ENCODE assay signal across 40 cellular contexts in the genomic region with DNA sequence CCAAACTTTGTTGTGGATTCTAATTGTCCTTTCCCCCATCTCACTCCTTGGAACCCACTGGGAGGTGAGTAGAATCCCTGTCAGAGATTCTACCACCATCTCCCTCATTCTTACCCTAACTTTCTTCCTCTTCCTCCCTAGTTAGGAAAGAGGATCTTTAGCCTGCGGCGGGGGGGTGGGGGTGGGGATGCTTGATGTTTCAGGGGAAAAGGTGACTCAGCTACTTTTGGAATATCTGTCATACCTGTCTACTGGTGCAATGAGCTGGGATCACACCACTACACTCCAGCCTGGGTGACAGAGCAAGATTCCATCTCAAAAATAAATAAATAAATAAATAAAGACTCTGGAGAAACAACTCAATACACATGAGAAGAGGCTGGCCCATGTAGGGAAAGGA. TPM values are rescaled to one million over a fixed set of nuclear protein-coding genes. Genes with fewer than 3 reads are reported as not detected.
"Had no signal": no experiment of that assay in that cellular context is flagged by ENCODE, and none has a peak within 500 bp of the region (broad histone marks: within the 10 kb centered on the region; RNA-seq: fewer than 3 reads in every experiment).

No MANE protein-coding gene starts in this region.

- FAIRE-seq: astrocyte, TTC549 had no signal

- H3K27ac Mint-ChIP-seq: activated B cell treated with CpG ODN at 0.5 μM for 24 hours; activated CD4-positive, alpha-beta memory T cell treated with anti-CD3 and anti-CD28 coated beads for 36 hours; activated CD4-positive, alpha-beta T cell treated with anti-CD3 and anti-CD28 coated beads, Interleukin-2, amount 10 ng/mL, durations not matched to agents 24 days and 14 days; activated CD8-positive, alpha-beta T cell treated with anti-CD3 and anti-CD28 coated beads for 36 hours; activated naive CD4-positive, alpha-beta T cell treated with anti-CD3 and anti-CD28 coated beads for 36 hours; activated naive CD4-positive, alpha-beta T cell treated with anti-CD3 and anti-CD28 coated beads, Interleukin-2, amount 50 U/mL, for 72 hours; activated naive CD8-positive, alpha-beta T cell treated with anti-CD3 and anti-CD28 coated beads for 36 hours; activated T-cell treated with anti-CD3 and anti-CD28 coated beads, Interleukin-2, amount 50 U/mL, for 72 hours; activated T-helper 1 cell treated with anti-CD3 and anti-CD28 coated beads, Interleukin-12 subunit alpha, Interleukin-12 subunit beta, Interleukin-2, Interleukin-4 antibody, amounts not matched to agents 30 ng/mL and 10 ng/mL and 1 ng/mL, durations not matched to agents 14 hours and 24 hours and 36 hours; activated T-helper 17 cell treated with anti-CD3 and anti-CD28 coated beads, Interleukin-2, amount 50 U/mL, for 72 hours; T-helper 1 cell treated with Interleukin-12 subunit alpha and Interleukin-12 subunit beta and Interleukin-4 antibody, amounts not matched to agents 30 μg/mL and 1 μg/mL, for 36 hours; T-helper 2 cell treated with Interferon-gamma antibody and Interleukin-4, amounts not matched to agents 5 μg/mL and 100 μg/mL, for 36 hours had no signal

- H3K4me1 ChIP-seq: adrenal gland, body of pancreas, breast epithelium had no signal

- H3K9me3 ChIP-seq: adrenal gland, body of pancreas, breast epithelium had no signal

- H3K27me3 Mint-ChIP-seq: activated B cell treated with CpG ODN at 0.5 μM for 24 hours; activated CD4-positive, alpha-beta memory T cell treated with anti-CD3 and anti-CD28 coated beads for 36 hours; activated CD4-positive, alpha-beta T cell treated with anti-CD3 and anti-CD28 coated beads, Interleukin-2, amount 10 ng/mL, durations not matched to agents 24 days and 14 days; activated CD8-positive, alpha-beta T cell treated with anti-CD3 and anti-CD28 coated beads for 36 hours; activated naive CD8-positive, alpha-beta T cell treated with anti-CD3 and anti-CD28 coated beads for 36 hours; activated T-helper 17 cell treated with anti-CD3 and anti-CD28 coated beads, Interleukin-2, amount 50 U/mL, for 72 hours had no signal

- H3K27ac ChIP-seq: adrenal gland, body of pancreas, brain microvascular endothelial cell, breast epithelium, VCaP had no signal

- H3K4me3 ChIP-seq: adrenal gland, body of pancreas, breast epithelium had no signal

- H3K27me3 ChIP-seq: adrenal gland, body of pancreas, brain microvascular endothelial cell, breast epithelium had no signal

- H3K36me3 Mint-ChIP-seq: activated CD4-positive, alpha-beta memory T cell treated with anti-CD3 and anti-CD28 coated beads for 36 hours; activated naive CD4-positive, alpha-beta T cell treated with anti-CD3 and anti-CD28 coated beads, Interleukin-2, amount 50 U/mL, for 72 hours; activated naive CD8-positive, alpha-beta T cell treated with anti-CD3 and anti-CD28 coated beads for 36 hours had no signal

- DNase-seq: activated B cell treated with CpG ODN at 0.5 μM for 24 hours; activated CD4-positive, alpha-beta memory T cell treated with anti-CD3 and anti-CD28 coated beads for 36 hours; activated CD4-positive, alpha-beta T cell treated with anti-CD3 and anti-CD28 coated beads for 4 hours; activated CD4-positive, alpha-beta T cell treated with anti-CD3 and anti-CD28 coated beads, Interleukin-2, amount 50 U/mL, for 1 hour; activated CD4-positive, alpha-beta T cell treated with anti-CD3 and anti-CD28 coated beads, Interleukin-2, amount 50 U/mL, for 4 hours; activated CD4-positive, CD25-positive, alpha-beta regulatory T cell treated with anti-CD3 and anti-CD28 coated beads, Interleukin-2, amount 50 U/mL, for 72 hours; activated CD8-positive, alpha-beta memory T cell treated with anti-CD3 and anti-CD28 coated beads, Interleukin-2, amount 50 U/mL, for 4 hours; activated CD8-positive, alpha-beta T cell treated with anti-CD3 and anti-CD28 coated beads for 36 hours; activated effector memory CD4-positive, alpha-beta T cell treated with anti-CD3 and anti-CD28 coated beads, Interleukin-2, amount 50 U/mL, for 16 hours; activated gamma-delta T cell treated with Interleukin-2 at 50 U/mL for 16 hours; activated naive CD4-positive, alpha-beta T cell; activated naive CD4-positive, alpha-beta T cell treated with anti-CD3 and anti-CD28 coated beads for 36 hours; activated naive CD4-positive, alpha-beta T cell treated with anti-CD3 and anti-CD28 coated beads, Interleukin-2, amount 50 U/mL, for 16 hours; activated naive CD8-positive, alpha-beta T cell treated with anti-CD3 and anti-CD28 coated beads for 36 hours; activated T-cell treated with anti-CD3 and anti-CD28 coated beads for 4 hours; activated T-cell treated with anti-CD3 and anti-CD28 coated beads, Interleukin-2, amount 50 U/mL, for 1 hour; activated T-cell treated with anti-CD3 and anti-CD28 coated beads, Interleukin-2, amount 50 U/mL, for 4 hours; activated T-cell treated with anti-CD3 and anti-CD28 coated beads, Interleukin-2, amount 50 U/mL, for 72 hours; adrenal gland; amniotic stem cell; aorta; body of pancreas; brain microvascular endothelial cell; central memory CD4-positive, alpha-beta T cell; T-helper 1 cell; T-helper 2 cell; T-helper 9 cell had no signal

- ATAC-seq: activated CD8-positive, alpha-beta T cell treated with anti-CD3 and anti-CD28 coated beads for 36 hours; activated naive CD4-positive, alpha-beta T cell treated with anti-CD3 and anti-CD28 coated beads, Interleukin-2, amount 50 U/mL, for 72 hours; activated T-cell treated with anti-CD3 and anti-CD28 coated beads, Interleukin-2, amount 50 U/mL, for 4 hours; activated T-cell treated with anti-CD3 and anti-CD28 coated beads, Interleukin-2, amount 50 U/mL, for 72 hours; activated T-helper 17 cell treated with anti-CD3 and anti-CD28 coated beads, Interleukin-2, amount 50 U/mL, for 72 hours; body of pancreas had no signal

- H3K9me3 Mint-ChIP-seq: activated B cell treated with CpG ODN at 0.5 μM for 24 hours; activated CD4-positive, alpha-beta memory T cell treated with anti-CD3 and anti-CD28 coated beads for 36 hours; activated CD4-positive, alpha-beta T cell treated with anti-CD3 and anti-CD28 coated beads, Interleukin-2, amount 10 ng/mL, durations not matched to agents 24 days and 14 days; activated CD8-positive, alpha-beta T cell treated with anti-CD3 and anti-CD28 coated beads for 36 hours; activated naive CD4-positive, alpha-beta T cell treated with anti-CD3 and anti-CD28 coated beads for 36 hours; activated naive CD4-positive, alpha-beta T cell treated with anti-CD3 and anti-CD28 coated beads, Interleukin-2, amount 50 U/mL, for 72 hours; activated naive CD8-positive, alpha-beta T cell treated with anti-CD3 and anti-CD28 coated beads for 36 hours; activated T-cell treated with anti-CD3 and anti-CD28 coated beads, Interleukin-2, amount 50 U/mL, for 4 hours; activated T-cell treated with anti-CD3 and anti-CD28 coated beads, Interleukin-2, amount 50 U/mL, for 72 hours; activated T-helper 1 cell treated with anti-CD3 and anti-CD28 coated beads, Interleukin-12 subunit alpha, Interleukin-12 subunit beta, Interleukin-2, Interleukin-4 antibody, amounts not matched to agents 30 ng/mL and 10 ng/mL and 1 ng/mL, durations not matched to agents 14 hours and 24 hours and 36 hours; activated T-helper 17 cell treated with anti-CD3 and anti-CD28 coated beads, Interleukin-2, amount 50 U/mL, for 72 hours; T-helper 1 cell treated with Interleukin-12 subunit alpha and Interleukin-12 subunit beta and Interleukin-4 antibody, amounts not matched to agents 30 μg/mL and 1 μg/mL, for 36 hours; T-helper 2 cell treated with Interferon-gamma antibody and Interleukin-4, amounts not matched to agents 5 μg/mL and 100 μg/mL, for 36 hours had no signal

- H3K36me3 ChIP-seq: adrenal gland, brain microvascular endothelial cell, breast epithelium had no signal

- H3K4me3 Mint-ChIP-seq: activated B cell treated with CpG ODN at 0.5 μM for 24 hours; activated CD4-positive, alpha-beta memory T cell treated with anti-CD3 and anti-CD28 coated beads for 36 hours; activated CD4-positive, alpha-beta T cell treated with anti-CD3 and anti-CD28 coated beads, Interleukin-2, amount 10 ng/mL, durations not matched to agents 24 days and 14 days; activated CD8-positive, alpha-beta T cell treated with anti-CD3 and anti-CD28 coated beads for 36 hours; activated naive CD4-positive, alpha-beta T cell treated with anti-CD3 and anti-CD28 coated beads for 36 hours; activated naive CD8-positive, alpha-beta T cell treated with anti-CD3 and anti-CD28 coated beads for 36 hours; activated T-cell treated with anti-CD3 and anti-CD28 coated beads, Interleukin-2, amount 50 U/mL, for 4 hours; activated T-cell treated with anti-CD3 and anti-CD28 coated beads, Interleukin-2, amount 50 U/mL, for 72 hours; activated T-helper 1 cell treated with anti-CD3 and anti-CD28 coated beads, Interleukin-12 subunit alpha, Interleukin-12 subunit beta, Interleukin-2, Interleukin-4 antibody, amounts not matched to agents 30 ng/mL and 10 ng/mL and 1 ng/mL, durations not matched to agents 14 hours and 24 hours and 36 hours; activated T-helper 17 cell treated with anti-CD3 and anti-CD28 coated beads, Interleukin-2, amount 50 U/mL, for 72 hours; T-helper 1 cell treated with Interleukin-12 subunit alpha and Interleukin-12 subunit beta and Interleukin-4 antibody, amounts not matched to agents 30 μg/mL and 1 μg/mL, for 36 hours; T-helper 2 cell treated with Interferon-gamma antibody and Interleukin-4, amounts not matched to agents 5 μg/mL and 100 μg/mL, for 36 hours had no signal

- H3K4me1 Mint-ChIP-seq: activated B cell treated with CpG ODN at 0.5 μM for 24 hours; activated CD4-positive, alpha-beta T cell treated with anti-CD3 and anti-CD28 coated beads, Interleukin-2, amount 10 ng/mL, durations not matched to agents 24 days and 14 days; activated naive CD8-positive, alpha-beta T cell treated with anti-CD3 and anti-CD28 coated beads for 36 hours; activated T-helper 17 cell treated with anti-CD3 and anti-CD28 coated beads, Interleukin-2, amount 50 U/mL, for 72 hours had no signal

RNA-seq across cellular contexts. Expression of a gene that starts 6.4 kb away (rescaled TPM):
- total RNA-seq: activated B cell treated with CpG ODN at 0.5 μM for 24 hours; activated CD4-positive, alpha-beta memory T cell treated with anti-CD3 and anti-CD28 coated beads for 36 hours; activated CD4-positive, alpha-beta T cell treated with anti-CD3 and anti-CD28 coated beads, Interleukin-2, amount 10 ng/mL, durations not matched to agents 24 days and 14 days; activated CD8-positive, alpha-beta memory T cell treated with anti-CD3 and anti-CD28 coated beads for 36 hours; activated CD8-positive, alpha-beta T cell treated with anti-CD3 and anti-CD28 coated beads for 36 hours; activated naive CD4-positive, alpha-beta T cell treated with anti-CD3 and anti-CD28 coated beads for 36 hours; activated naive CD4-positive, alpha-beta T cell treated with anti-CD3 and anti-CD28 coated beads, Interleukin-2, amount 50 U/mL, for 72 hours; activated naive CD8-positive, alpha-beta T cell treated with anti-CD3 and anti-CD28 coated beads for 36 hours; activated T-cell treated with anti-CD3 and anti-CD28 coated beads, Interleukin-2, amount 50 U/mL, for 72 hours; activated T-helper 1 cell treated with anti-CD3 and anti-CD28 coated beads, Interleukin-12 subunit alpha, Interleukin-12 subunit beta, Interleukin-2, Interleukin-4 antibody, amounts not matched to agents 30 ng/mL and 10 ng/mL and 1 ng/mL, durations not matched to agents 14 hours and 24 hours and 36 hours; activated T-helper 17 cell treated with anti-CD3 and anti-CD28 coated beads, Interleukin-2, amount 50 U/mL, for 72 hours; adrenal gland; aorta; astrocyte; body of pancreas; breast epithelium; cardiac septum; cerebellum had no signal
- polyA plus RNA-seq: adrenal gland, aorta had no signal
